In the genomic region with DNA sequence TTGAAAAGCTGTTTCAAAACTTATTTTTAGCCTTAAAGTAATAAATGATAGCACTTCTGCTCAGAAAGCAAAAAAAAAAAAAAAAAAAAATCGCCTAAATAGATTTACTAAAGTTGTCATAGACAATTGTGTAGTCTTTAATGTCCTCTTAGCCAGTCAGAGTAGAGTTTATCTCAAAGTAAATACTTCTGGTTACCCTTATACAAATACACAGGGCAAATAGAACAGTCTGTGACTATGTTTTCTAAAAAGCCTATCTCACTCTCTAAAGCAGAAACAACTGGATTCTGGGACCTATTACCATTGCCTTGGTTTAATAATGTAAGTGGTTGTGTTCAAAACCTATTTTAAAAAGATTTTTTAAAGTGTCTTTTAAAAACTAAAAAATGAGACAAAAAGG, we compare ENCODE assay signal across 14 cellular contexts.
DNase-seq lines count a peak whose midpoint lies in the region; ATAC-seq lines count a peak whose summit lies in the region.
"Had no signal": no experiment of that assay in that cellular context is flagged by ENCODE, and none has a peak within 500 bp of the region (broad histone marks: within the 10 kb centered on the region; RNA-seq: fewer than 3 reads in every experiment).

No MANE protein-coding gene starts in this region.

- intact Hi-C loops in left colon (cut with DNase I, micrococcal nuclease) (no loop called here), sciatic nerve (cut with DNase I) (no loop called here)

- ATAC-seq in left colon = peak; percentile 63
- no peak for ATAC-seq in sciatic nerve
- ATAC-seq in activated CD4-positive, CD25-positive, alpha-beta regulatory T cell treated with anti-CD3 and anti-CD28 coated beads, Interleukin-2, amount 50 U/mL, for 24 hours = no peak

- DNase-seq in DMS153 (lab: John Stamatoyannopoulos, UW) (peak; percentile 80), DMS53 (lab: John Stamatoyannopoulos, UW) (peak; percentile 92), NCI-H510A treated with DMSO at 0.1 percent for 48 hours (lab: John Stamatoyannopoulos, UW) (peak; percentile 75), left colon (no peak), sciatic nerve (ENCODE audit: low spot score) (no peak)
- DNase-seq in stimulated activated CD4-positive, alpha-beta T cell treated with anti-CD3 and anti-CD28 coated beads, Interleukin-15, amount 100 ng/mL, for 24 hours = no peak
- DNase-seq: Caco-2; CD4-positive, CD25-positive, alpha-beta regulatory T cell; DMS79 treated with DMSO at 0.1 percent for 48 hours; NCI-H2081; NCI-H226; Right ventricle myocardium superior; T-helper 2 cell had no signal

Comparison
In these comparisons a context has a peak if more than half of its experiments do, and no peak if none do; other contexts are left out.
1. DNase-seq: peak in DMS153 (single experiment), DMS53 (single experiment) and NCI-H510A treated with DMSO at 0.1 percent for 48 hours (single experiment); none in left colon (0 of 2), sciatic nerve (single experiment) and stimulated activated CD4-positive, alpha-beta T cell treated with anti-CD3 and anti-CD28 coated beads, Interleukin-15, amount 100 ng/mL, for 24 hours (single experiment).